Comparison of ENCODE assay signal across 1 cellular context in genomic region chr3:194749631-194750271, GRCh38.
TF ChIP-seq lines count a peak whose summit lies in the region.

No MANE protein-coding gene starts in this region.

TF ChIP-seq in HepG2, 621 proteins besides CTCF, POLR2A, EP300 and RAD21 (continued from another document and continues in another):
- TF ChIP-seq ZBTB40 (IDR thresholded peaks at IDR 0.05) (no peak), ZBTB40 (CRISPR knock-in tag; IDR thresholded peaks at IDR 0.05) (peak; percentile 47; the same call in 1 of the 2 replicates), PRPF4 (IDR thresholded peaks at IDR 0.05; ENCODE audit: low read depth, low read length, poor library complexity, severe bottlenecking) (no peak), MZF1 (CRISPR knock-in tag; IDR thresholded peaks at IDR 0.05; ENCODE audit: borderline replicate concordance) (no peak), GRHL1 (CRISPR knock-in tag; conservative IDR thresholded peaks at IDR 0.05) (no peak), KMT2B (CRISPR knock-in tag; IDR thresholded peaks at IDR 0.05) (no peak), ZNF780A (CRISPR knock-in tag; IDR thresholded peaks at IDR 0.05) (no peak), TCF7L2 (IDR thresholded peaks at IDR 0.05; ENCODE audit: low read depth, low read length) (no peak), NFIC (IDR thresholded peaks at IDR 0.05; ENCODE audit: low read length) (no peak), GABPB1 (CRISPR knock-in tag; IDR thresholded peaks at IDR 0.05) (peak; percentile 54), TBX3 (IDR thresholded peaks at IDR 0.05; ENCODE audit: borderline replicate concordance) (no peak), SP1 (IDR thresholded peaks at IDR 0.05) (no peak), SP1 (CRISPR knock-in tag; IDR thresholded peaks at IDR 0.05) (no peak), KLF9 (CRISPR knock-in tag; IDR thresholded peaks at IDR 0.05; ENCODE audit: low read depth) (no peak), ZNF580 (CRISPR knock-in tag; IDR thresholded peaks at IDR 0.05; ENCODE audit: borderline replicate concordance, low read depth) (no peak), ONECUT2 (CRISPR knock-in tag; IDR thresholded peaks at IDR 0.05) (no peak), ZNF260 (CRISPR knock-in tag; IDR thresholded peaks at IDR 0.05; ENCODE audit: borderline replicate concordance, low read depth) (no peak), TBL1XR1 (IDR thresholded peaks at IDR 0.05; ENCODE audit: borderline replicate concordance, low read length, partially characterized antibody) (peak; percentile 98), ZBTB39 (CRISPR knock-in tag; IDR thresholded peaks at IDR 0.05) (no peak), ZNF18 (CRISPR knock-in tag; IDR thresholded peaks at IDR 0.05; ENCODE audit: insufficient replicate concordance) (peak; percentile 96), ARID2 (CRISPR knock-in tag; IDR thresholded peaks at IDR 0.05; ENCODE audit: borderline replicate concordance) (no peak), NAIF1 (CRISPR knock-in tag; IDR thresholded peaks at IDR 0.05; ENCODE audit: borderline replicate concordance) (peak; percentile 52; the same call in 1 of the 2 replicates), POGK (CRISPR knock-in tag; conservative IDR thresholded peaks at IDR 0.05) (peak; percentile 72), ZNF251 (CRISPR knock-in tag; IDR thresholded peaks at IDR 0.05) (no peak), SOX6 (IDR thresholded peaks at IDR 0.05) (no peak), SOX6 (CRISPR knock-in tag; IDR thresholded peaks at IDR 0.05) (peak; percentile 99), ZBTB7B (CRISPR knock-in tag; IDR thresholded peaks at IDR 0.05) (peak; percentile 79), ZNF263 (CRISPR knock-in tag; IDR thresholded peaks at IDR 0.05) (no peak), TBX2 (CRISPR knock-in tag; IDR thresholded peaks at IDR 0.05; ENCODE audit: borderline replicate concordance) (peak; percentile 91), HDAC2 (CRISPR knock-in tag; IDR thresholded peaks at IDR 0.05) (peak; percentile 78), TBP (CRISPR knock-in tag; IDR thresholded peaks at IDR 0.05) (no peak), MXI1 (IDR thresholded peaks at IDR 0.05; ENCODE audit: borderline replicate concordance, low read depth, low read length) (peak; percentile 67; the same call in 1 of the 3 replicates), ARNT (IDR thresholded peaks at IDR 0.05) (no peak), FOXK1 (CRISPR knock-in tag; IDR thresholded peaks at IDR 0.05; ENCODE audit: borderline replicate concordance, low read depth) (peak; percentile 94), HNRNPLL (IDR thresholded peaks at IDR 0.05; ENCODE audit: low read depth, low read length, poor library complexity, severe bottlenecking) (peak; percentile 64), FOXJ3 (CRISPR knock-in tag; IDR thresholded peaks at IDR 0.05; ENCODE audit: borderline replicate concordance) (peak; percentile 82; the same call in 1 of the 2 replicates), PAXIP1 (CRISPR knock-in tag; conservative IDR thresholded peaks at IDR 0.05) (peak; percentile 87), JUN (CRISPR knock-in tag; IDR thresholded peaks at IDR 0.05) (peak; percentile 48; the same call in 1 of the 2 replicates), SNAPC5 (CRISPR knock-in tag; IDR thresholded peaks at IDR 0.05; ENCODE audit: borderline replicate concordance) (no peak), ZBTB3 (CRISPR knock-in tag; IDR thresholded peaks at IDR 0.05; ENCODE audit: borderline replicate concordance, low read depth) (no peak), RBAK (CRISPR knock-in tag; IDR thresholded peaks at IDR 0.05) (no peak), ZNF724P (CRISPR knock-in tag; IDR thresholded peaks at IDR 0.05; ENCODE audit: borderline replicate concordance) (peak; percentile 76; the same call in 1 of the 2 replicates), ZFP41 (CRISPR knock-in tag; IDR thresholded peaks at IDR 0.05; ENCODE audit: borderline replicate concordance) (no peak), SMYD3 (CRISPR knock-in tag; IDR thresholded peaks at IDR 0.05) (no peak), NPAS2 (CRISPR knock-in tag; IDR thresholded peaks at IDR 0.05; ENCODE audit: borderline replicate concordance) (no peak)
